ENCODE assay signal across 8 cellular contexts in genomic region chr1:202805886-202806511, GRCh38. TPM values are rescaled to one million over a fixed set of nuclear protein-coding genes. Genes with fewer than 3 reads are reported as not detected.
A peak's percentile ranks its signal among the peaks of the same experiment; 100 is the strongest.
DNase-seq lines count a peak whose midpoint lies in the region; ATAC-seq lines count a peak whose summit lies in the region.

No MANE protein-coding gene starts in this region.

- H3K27me3 ChIP-seq in ACC112 (ENCODE audit: insufficient read depth, low read length) (no peaks in the 10 kb centered on the region), HAP-1 (ENCODE audit: low read depth) (no peaks in the 10 kb centered on the region), iPS DF 6.9 (ENCODE audit: control insufficient read depth, insufficient read depth, low read length) (no peaks in the 10 kb centered on the region)

- peak; percentile 46 for ATAC-seq in activated T-helper 17 cell treated with anti-CD3 and anti-CD28 coated beads, Interleukin-2, amount 50 U/mL, for 72 hours (replicated peaks)
- peak; percentile 35 for ATAC-seq in stimulated activated effector memory CD8-positive, alpha-beta T cell treated with anti-CD3 and anti-CD28 coated beads, Interleukin-12 subunit alpha, Interleukin-12 subunit beta, amount 100 ng/mL, for 72 hours
- no peak for ATAC-seq in HG03469 (IDR thresholded peaks at IDR 0.05; ENCODE audit: unreplicated experiment)
- no peak for ATAC-seq in GM18520 (IDR thresholded peaks at IDR 0.05; ENCODE audit: unreplicated experiment)

- H3K36me3 Mint-ChIP-seq in activated T-helper 17 cell treated with anti-CD3 and anti-CD28 coated beads, Interleukin-2, amount 50 U/mL, for 72 hours (ENCODE audit: low read depth) = peaks cover 37% of the 10 kb centered on the region
- peaks cover 20% of the 10 kb centered on the region for H3K36me3 Mint-ChIP-seq in stimulated activated effector memory CD8-positive, alpha-beta T cell treated with anti-CD3 and anti-CD28 coated beads, Interleukin-12 subunit alpha, Interleukin-12 subunit beta, amount 100 ng/mL, for 72 hours

- H3K4me1 Mint-ChIP-seq in activated T-helper 17 cell treated with anti-CD3 and anti-CD28 coated beads, Interleukin-2, amount 50 U/mL, for 72 hours = peaks cover 25% of the 10 kb centered on the region
- peaks cover 53% of the 10 kb centered on the region for H3K4me1 Mint-ChIP-seq in stimulated activated effector memory CD8-positive, alpha-beta T cell treated with anti-CD3 and anti-CD28 coated beads, Interleukin-12 subunit alpha, Interleukin-12 subunit beta, amount 100 ng/mL, for 72 hours

- peak overlapping the region; percentile 46 for H3K27ac ChIP-seq in ACC112 (ENCODE audit: low read depth, low read length)
- no peak overlapping the region for H3K27ac ChIP-seq in iPS DF 6.9 (ENCODE audit: low read length)

- no peaks in the 10 kb centered on the region for H3K36me3 ChIP-seq in ACC112 (ENCODE audit: insufficient read depth, low read length)
- no peaks in the 10 kb centered on the region for H3K36me3 ChIP-seq in HAP-1 (replicated peaks)
- H3K36me3 ChIP-seq in iPS DF 6.9 (ENCODE audit: control insufficient read depth, insufficient read depth, low read length) = no peaks in the 10 kb centered on the region

- peak in 1 of 2 experiments; percentile 11 for DNase-seq in HAP-1 (ENCODE audit: low spot score in 2 of 2)
- no peak for DNase-seq in iPS DF 6.9 (ENCODE audit: low read depth, low spot score)
- DNase-seq in stimulated activated effector memory CD8-positive, alpha-beta T cell treated with anti-CD3 and anti-CD28 coated beads, Interleukin-12 subunit alpha, Interleukin-12 subunit beta, amount 100 ng/mL, for 72 hours (ENCODE audit: low spot score in 2 of 2) = no peak
- no peak for DNase-seq in GM03348 (ENCODE audit: low spot score)

- H3K4me3 Mint-ChIP-seq in activated T-helper 17 cell treated with anti-CD3 and anti-CD28 coated beads, Interleukin-2, amount 50 U/mL, for 72 hours = peak overlapping the region; percentile 87
- H3K4me3 Mint-ChIP-seq in stimulated activated effector memory CD8-positive, alpha-beta T cell treated with anti-CD3 and anti-CD28 coated beads, Interleukin-12 subunit alpha, Interleukin-12 subunit beta, amount 100 ng/mL, for 72 hours = peak overlapping the region; percentile 80

- H3K4me3 ChIP-seq in ACC112 (ENCODE audit: low read depth, low read length) (peak overlapping the region; percentile 92), HAP-1 (peak overlapping the region; percentile 77), iPS DF 6.9 (ENCODE audit: low read length) (peak overlapping the region; percentile 97; the same call in 1 of the 2 replicates)

- peak overlapping the region; percentile 90 for H3K27ac Mint-ChIP-seq in activated T-helper 17 cell treated with anti-CD3 and anti-CD28 coated beads, Interleukin-2, amount 50 U/mL, for 72 hours
- peak overlapping the region; percentile 93 for H3K27ac Mint-ChIP-seq in stimulated activated effector memory CD8-positive, alpha-beta T cell treated with anti-CD3 and anti-CD28 coated beads, Interleukin-12 subunit alpha, Interleukin-12 subunit beta, amount 100 ng/mL, for 72 hours

- no peaks in the 10 kb centered on the region for H3K9me3 ChIP-seq in HAP-1
- H3K9me3 ChIP-seq in iPS DF 6.9 (ENCODE audit: control insufficient read depth, insufficient read depth, low read length) = no peaks in the 10 kb centered on the region

- H3K79me2 ChIP-seq in ACC112 (ENCODE audit: control insufficient read depth, insufficient read depth, low read length, unreplicated experiment) = peaks cover 73% of the 10 kb centered on the region

- no peaks in the 10 kb centered on the region for H3K9me3 Mint-ChIP-seq in activated T-helper 17 cell treated with anti-CD3 and anti-CD28 coated beads, Interleukin-2, amount 50 U/mL, for 72 hours
- H3K9me3 Mint-ChIP-seq in stimulated activated effector memory CD8-positive, alpha-beta T cell treated with anti-CD3 and anti-CD28 coated beads, Interleukin-12 subunit alpha, Interleukin-12 subunit beta, amount 100 ng/mL, for 72 hours = no peaks in the 10 kb centered on the region

- no CpG with 5 or more reads among the region's 3 CpGs for WGBS in iPS DF 6.9 (ENCODE audit: insufficient coverage, insufficient read length)

- in situ Hi-C loops in HAP-1 (cut with MboI; ENCODE audit: low sequenced_read_pairs) = no loop called here

- H3K4me1 ChIP-seq in ACC112 (ENCODE audit: control insufficient read depth, insufficient read depth, low read length, unreplicated experiment) = peaks cover 39% of the 10 kb centered on the region
- H3K4me1 ChIP-seq in HAP-1 = peaks cover 15% of the 10 kb centered on the region
- H3K4me1 ChIP-seq in iPS DF 6.9 (ENCODE audit: control insufficient read depth, insufficient read depth, low read length) = peaks cover 1% of the 10 kb centered on the region; the same call in 1 of the 2 replicates

- peak overlapping the region; percentile 15 for H2AFZ ChIP-seq in ACC112 (ENCODE audit: low read length, unreplicated experiment)

- H3K27me3 Mint-ChIP-seq in activated T-helper 17 cell treated with anti-CD3 and anti-CD28 coated beads, Interleukin-2, amount 50 U/mL, for 72 hours = no peaks in the 10 kb centered on the region

RNA-seq across cellular contexts. Expression of gene KDM5B, which starts 2.2 kb away (rescaled TPM):
- total RNA-seq in activated T-helper 17 cell treated with anti-CD3 and anti-CD28 coated beads, Interleukin-2, amount 50 U/mL, for 72 hours = 100 to 1,000 TPM; 124 to 176 TPM

RNA-seq across cellular contexts. Expression of gene PCAT6, which starts 4.8 kb away (rescaled TPM):
- total RNA-seq in activated T-helper 17 cell treated with anti-CD3 and anti-CD28 coated beads, Interleukin-2, amount 50 U/mL, for 72 hours = 1 to 10 TPM; 1.8 to 4.0 TPM

Comparison
In these comparisons a context has a peak if more than half of its experiments do, and no peak if none do; other contexts are left out.
1. ATAC-seq: peak in activated T-helper 17 cell treated with anti-CD3 and anti-CD28 coated beads, Interleukin-2, amount 50 U/mL, for 72 hours (single experiment) and stimulated activated effector memory CD8-positive, alpha-beta T cell treated with anti-CD3 and anti-CD28 coated beads, Interleukin-12 subunit alpha, Interleukin-12 subunit beta, amount 100 ng/mL, for 72 hours (single experiment); none in HG03469 (single experiment) and GM18520 (single experiment).
2. Peak in every context shown above with its lines, with median percentiles within 50 percentile points of each other: H3K4me3 ChIP-seq.